Comparison of ENCODE assay signal across 1 cellular context in the genomic region with DNA sequence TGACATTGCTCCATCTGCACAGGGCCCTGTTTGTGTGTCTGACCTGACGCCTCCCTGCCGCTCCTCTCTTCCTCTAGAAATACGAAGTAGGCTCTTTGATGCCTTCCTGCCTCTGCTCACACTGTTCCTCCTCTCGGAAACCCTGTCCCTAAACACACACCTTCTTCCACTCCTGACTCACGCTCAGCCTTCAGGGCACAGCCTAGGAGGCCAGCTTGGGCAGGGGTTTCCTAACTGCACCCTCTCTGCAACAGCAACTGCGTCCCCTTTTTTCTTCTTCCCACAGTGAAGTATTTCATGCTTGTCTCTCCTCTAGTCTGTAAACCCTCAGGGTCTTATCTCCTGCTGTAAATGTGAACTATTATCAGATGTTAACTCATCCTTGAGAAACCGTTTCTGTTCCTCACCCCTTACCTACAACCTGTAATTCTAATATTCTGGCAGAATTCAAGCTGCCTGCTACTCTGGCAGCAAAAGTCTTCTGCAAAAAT.
TF ChIP-seq lines count a peak whose summit lies in the region.

No MANE protein-coding gene starts in this region.

TF ChIP-seq in WTC11, 78 proteins besides CTCF, POLR2A, EP300 and RAD21 (continued from another document):
- TF ChIP-seq GTF2I (CRISPR knock-in tag; conservative IDR thresholded peaks at IDR 0.05), result no peak
- no peak for TF ChIP-seq MXD4 (CRISPR knock-in tag; IDR thresholded peaks at IDR 0.05; ENCODE audit: borderline replicate concordance)
